In the genomic region with DNA sequence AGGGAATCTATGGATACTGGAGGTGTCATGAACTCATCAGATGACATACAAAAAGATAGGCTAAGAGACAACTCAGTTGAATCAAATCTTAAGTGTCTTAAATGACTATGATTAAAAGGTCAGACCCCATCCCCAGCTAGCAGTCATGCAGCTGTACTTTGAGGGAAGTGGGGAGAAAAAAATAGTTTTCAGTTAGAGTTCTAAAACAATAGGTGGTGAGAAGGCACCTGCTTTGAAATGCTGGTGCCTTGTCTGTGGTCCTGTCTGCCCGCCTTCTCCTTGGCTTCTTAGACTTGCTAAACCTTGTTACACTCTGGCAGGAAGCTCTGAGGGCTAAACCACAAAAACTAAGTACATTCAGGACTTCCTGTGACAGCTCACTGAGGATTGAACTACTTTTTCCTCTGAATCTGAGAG, we compare ENCODE assay signal across 9 cellular contexts. TPM values are rescaled to one million over a fixed set of nuclear protein-coding genes. Genes with fewer than 3 reads are reported as not detected.
DNase-seq lines count a peak whose midpoint lies in the region; ATAC-seq lines count a peak whose summit lies in the region.
"Had no signal": no experiment of that assay in that cellular context is flagged by ENCODE, and none has a peak within 500 bp of the region (broad histone marks: within the 10 kb centered on the region; RNA-seq: fewer than 3 reads in every experiment).

No MANE protein-coding gene starts in this region.

- ATAC-seq in GM21526 (IDR thresholded peaks at IDR 0.05; ENCODE audit: low FRiP score, unreplicated experiment) (peak; percentile 74), esophagus mucosa (no peak)
- peak; percentile 75 to 83 for ATAC-seq in natural killer cell treated with Interleukin-12 subunit alpha and Interleukin-12 subunit beta and Interleukin-15 and Interleukin-18, amount 100 ng/mL, for 72 hours

- peak overlapping the region; percentile 98 to 99 for H3K27ac Mint-ChIP-seq in natural killer cell treated with Interleukin-12 subunit alpha and Interleukin-12 subunit beta and Interleukin-15 and Interleukin-18, amount 100 ng/mL, for 72 hours

- DNase-seq in ELR (ENCODE audit: low read depth) (peak; percentile 46), Kasumi-1 (lab: John Stamatoyannopoulos, UW) (peak; percentile 95), RKO (ENCODE audit: low spot score) (no peak), HuH-7.5 (ENCODE audit: low spot score) (no peak)
- DNase-seq in activated CD8-positive, alpha-beta memory T cell treated with anti-CD3 and anti-CD28 coated beads, Interleukin-2, amount 50 U/mL, for 4 hours, result peak; percentile 63
- peak; percentile 81 for DNase-seq in natural killer cell treated with Interleukin-12 subunit alpha and Interleukin-12 subunit beta and Interleukin-15 and Interleukin-18, amount 100 ng/mL, for 72 hours (ENCODE audit: low spot score)

- peaks cover 46% of the 10 kb centered on the region for H3K36me3 Mint-ChIP-seq in natural killer cell treated with Interleukin-12 subunit alpha and Interleukin-12 subunit beta and Interleukin-15 and Interleukin-18, amount 100 ng/mL, for 72 hours

- peaks cover 63 to 86% of the 10 kb centered on the region in 2 donors for H3K4me1 Mint-ChIP-seq in natural killer cell treated with Interleukin-12 subunit alpha and Interleukin-12 subunit beta and Interleukin-15 and Interleukin-18, amount 100 ng/mL, for 72 hours (ENCODE audit: low read depth in 2 of 2)

- H3K4me3 Mint-ChIP-seq in natural killer cell treated with Interleukin-12 subunit alpha and Interleukin-12 subunit beta and Interleukin-15 and Interleukin-18, amount 100 ng/mL, for 72 hours, result peak overlapping the region; percentile 80

- H3K27me3 Mint-ChIP-seq in natural killer cell treated with Interleukin-12 subunit alpha and Interleukin-12 subunit beta and Interleukin-15 and Interleukin-18, amount 100 ng/mL, for 72 hours, result no peaks in the 10 kb centered on the region

- H3K9me3 Mint-ChIP-seq in natural killer cell treated with Interleukin-12 subunit alpha and Interleukin-12 subunit beta and Interleukin-15 and Interleukin-18, amount 100 ng/mL, for 72 hours, result peaks cover 3% of the 10 kb centered on the region

RNA-seq across cellular contexts. Expression of gene CD2, which starts 15.3 kb away (rescaled TPM):
- 100 to 1,000 TPM in 1 of 2 donors, 10 to 100 TPM in 1; 71.4 to 140 TPM for total RNA-seq in natural killer cell treated with Interleukin-12 subunit alpha and Interleukin-12 subunit beta and Interleukin-15 and Interleukin-18, amount 100 ng/mL, for 72 hours
- total RNA-seq in esophagus mucosa, result 1.3 TPM
- total RNA-seq: H1 had no signal

Comparison
In these comparisons a context has a peak if more than half of its experiments do, and no peak if none do; other contexts are left out.
1. DNase-seq: peak in ELR (single experiment), Kasumi-1 (2 of 2), activated CD8-positive, alpha-beta memory T cell treated with anti-CD3 and anti-CD28 coated beads, Interleukin-2, amount 50 U/mL, for 4 hours (single experiment) and natural killer cell treated with Interleukin-12 subunit alpha and Interleukin-12 subunit beta and Interleukin-15 and Interleukin-18, amount 100 ng/mL, for 72 hours (single experiment); none in RKO (single experiment) and HuH-7.5 (single experiment).
2. RNA of gene CD2, which starts 15.3 kb away (total RNA-seq): 71.4 to 140 TPM in natural killer cell treated with Interleukin-12 subunit alpha and Interleukin-12 subunit beta and Interleukin-15 and Interleukin-18, amount 100 ng/mL, for 72 hours; 1.3 TPM in esophagus mucosa (single experiment); every median in the first group is over 10 times any median in the second.